In genomic region chr10:91163269-91163708, GRCh38 we compare ENCODE assay signal across 8 cellular contexts.
DNase-seq lines count a peak whose midpoint lies in the region; ATAC-seq and TF ChIP-seq lines count a peak whose summit lies in the region.

No MANE protein-coding gene starts in this region.

- peak overlapping the region; percentile 53 for H3K4me3 ChIP-seq in LNCaP clone FGC (ENCODE audit: low read depth, low read length)

- no peaks in the 10 kb centered on the region for H3K27me3 Mint-ChIP-seq in central memory CD8-positive, alpha-beta T cell

- no peak for TF ChIP-seq CTCF in LNCaP clone FGC (IDR thresholded peaks at IDR 0.05; ENCODE audit: control insufficient read depth, extremely low read depth, insufficient read depth)

- H3K4me3 Mint-ChIP-seq in central memory CD8-positive, alpha-beta T cell: peak overlapping the region; percentile 91

- H3K4me1 Mint-ChIP-seq in central memory CD8-positive, alpha-beta T cell: peaks cover 46% of the 10 kb centered on the region

- peak; percentile 46 for ATAC-seq in GM21825 (IDR thresholded peaks at IDR 0.05; ENCODE audit: unreplicated experiment)
- ATAC-seq in central memory CD8-positive, alpha-beta T cell (replicated peaks; ENCODE audit: extremely low read depth, poor library complexity, severe bottlenecking): peak; percentile 71

- peak overlapping the region; percentile 96 for H3K27ac Mint-ChIP-seq in central memory CD8-positive, alpha-beta T cell (ENCODE audit: low read depth)

- no peaks in the 10 kb centered on the region for H3K9me3 Mint-ChIP-seq in central memory CD8-positive, alpha-beta T cell

- peak; percentile 10 for TF ChIP-seq POLR2A in GM10847 (IDR thresholded peaks at IDR 0.05; ENCODE audit: extremely low read depth, insufficient read length)

- DNase-seq in LNCaP clone FGC (ENCODE audit: low read depth): no peak
- peak; percentile 56 for DNase-seq in activated CD4-positive, CD25-positive, alpha-beta regulatory T cell treated with anti-CD3 and anti-CD28 coated beads, Interleukin-2, amount 50 U/mL, for 16 hours (ENCODE audit: low read depth, low spot score)
- peak; percentile 72 to 84 for DNase-seq in central memory CD8-positive, alpha-beta T cell (ENCODE audit: low spot score in 2 of 2)
- DNase-seq in kidney tubule cell (ENCODE audit: low spot score): peak; percentile 69
- DNase-seq in stimulated activated CD4-positive, alpha-beta T cell treated with anti-CD3 and anti-CD28 coated beads, Interleukin-1b, Interleukin-23, amount 100 ng/mL, for 1 hour (ENCODE audit: low read depth in 2 of 2): peak; percentile 40 to 50
- no peak for DNase-seq in DMS79 treated with DMSO at 0.1 percent for 48 hours (lab: John Stamatoyannopoulos, UW)

- H3K36me3 Mint-ChIP-seq in central memory CD8-positive, alpha-beta T cell (ENCODE audit: insufficient read depth): peaks cover 24% of the 10 kb centered on the region

Comparison
In these comparisons a context has a peak if more than half of its experiments do, and no peak if none do; other contexts are left out.
1. DNase-seq: peak in activated CD4-positive, CD25-positive, alpha-beta regulatory T cell treated with anti-CD3 and anti-CD28 coated beads, Interleukin-2, amount 50 U/mL, for 16 hours (single experiment), central memory CD8-positive, alpha-beta T cell (2 of 2), kidney tubule cell (single experiment) and stimulated activated CD4-positive, alpha-beta T cell treated with anti-CD3 and anti-CD28 coated beads, Interleukin-1b, Interleukin-23, amount 100 ng/mL, for 1 hour (2 of 2); none in LNCaP clone FGC (single experiment) and DMS79 treated with DMSO at 0.1 percent for 48 hours (single experiment).